Comparison of ENCODE assay signal across 26 cellular contexts in genomic region chr19:881385-882071, GRCh38. TPM values are rescaled to one million over a fixed set of nuclear protein-coding genes. Genes with fewer than 3 reads are reported as not detected.
"Had no signal": no experiment of that assay in that cellular context is flagged by ENCODE, and none has a peak within 500 bp of the region (broad histone marks: within the 10 kb centered on the region; RNA-seq: fewer than 3 reads in every experiment).

No MANE protein-coding gene starts in this region.

- H3K4me1 ChIP-seq: SJSA1 had no signal

- ATAC-seq: Panc1, PC-3, Right ventricle myocardium inferior had no signal

- FAIRE-seq: HTR-8/SVneo had no signal

- H3K4me3 ChIP-seq: SJSA1, SK-N-MC had no signal

- H3K9me3 ChIP-seq: SJSA1 had no signal

- H3K27me3 ChIP-seq: SJSA1 had no signal

- H3K27ac ChIP-seq: HL-60, SJSA1, SK-N-MC had no signal

- DNase-seq: Kasumi-1; KG1; MM.1S; NCI-H1092 treated with DMSO at 0.1 percent for 48 hours; NCI-H1436; NCI-H187; NCI-H2029; NCI-H2081 treated with DMSO at 0.1 percent for 48 hours; NCI-H2171; NCI-H226; NCI-H446; NCI-H510A; NCI-H524 treated with DMSO at 0.1 percent for 48 hours; NCI-H69; NCI-H774; NK-92 treated with Interleukin-12 subunit alpha and Interleukin-12 subunit beta, amount 100 ng/mL, for 24 hours; PC-3; SIG-M5 had no signal

RNA-seq across cellular contexts. Expression of gene RNU6-9, which starts 11.8 kb away (rescaled TPM):
- total RNA-seq: M059J, OCI-LY7, PC-3, Right ventricle myocardium inferior, SJSA1 had no signal

RNA-seq across cellular contexts. Expression of gene ELANE, which starts 29.4 kb away (rescaled TPM):
- total RNA-seq: M059J, OCI-LY7, PC-3, SJSA1 had no signal
